ENCODE assay signal across 10 cellular contexts in genomic region chr10:18216482-18216881, GRCh38.
DNase-seq lines count a peak whose midpoint lies in the region; ATAC-seq, FAIRE-seq and TF ChIP-seq lines count a peak whose summit lies in the region.
"Had no signal": no experiment of that assay in that cellular context is flagged by ENCODE, and none has a peak within 500 bp of the region (broad histone marks: within the 10 kb centered on the region; RNA-seq: fewer than 3 reads in every experiment).

No MANE protein-coding gene starts in this region.

- ATAC-seq in GM21381 (IDR thresholded peaks at IDR 0.05; ENCODE audit: unreplicated experiment): no peak
- no peak for ATAC-seq in HG03108 (IDR thresholded peaks at IDR 0.05; ENCODE audit: unreplicated experiment)

- no peak overlapping the region for H3K27ac Mint-ChIP-seq in activated CD4-positive, alpha-beta T cell treated with anti-CD3 and anti-CD28 coated beads, Interleukin-2, amount 10 ng/mL, durations not matched to agents 24 days and 14 days
- H3K27ac Mint-ChIP-seq: activated naive CD8-positive, alpha-beta T cell treated with anti-CD3 and anti-CD28 coated beads, Interleukin-2, amount 10 ng/mL, durations not matched to agents 7 days and 5 days had no signal

- POLR2A ChIA-PET in A673 (lab: Charles Lee; ENCODE audit: low non-redundant PET): interaction anchor here (0.5 kb wide), 1 partner anchor 317 kb away, joined by 5 read pairs; no protein-coding TSS in a partner anchor

- H3K27me3 ChIP-seq in A673 (replicated peaks; ENCODE audit: insufficient read depth, low read depth, low read length, poor library complexity): no peaks in the 10 kb centered on the region

- H3K9me3 Mint-ChIP-seq in activated CD4-positive, alpha-beta T cell treated with anti-CD3 and anti-CD28 coated beads, Interleukin-2, amount 10 ng/mL, durations not matched to agents 24 days and 14 days: no peaks in the 10 kb centered on the region
- H3K9me3 Mint-ChIP-seq: activated naive CD8-positive, alpha-beta T cell treated with anti-CD3 and anti-CD28 coated beads, Interleukin-2, amount 10 ng/mL, durations not matched to agents 7 days and 5 days had no signal

- H3K9me3 ChIP-seq in A673 (ENCODE audit: low read depth, low read length, poor library complexity, severe bottlenecking): no peaks in the 10 kb centered on the region

- intact Hi-C loops in A673 (cut with micrococcal nuclease; ENCODE audit: unreplicated experiment): loop anchor here (5.0 kb wide), 2 partner anchors 74 to 474 kb away; partner anchors contain the start of gene CACNB2
- intact Hi-C loops in activated CD4-positive, alpha-beta T cell treated with anti-CD3 and anti-CD28 coated beads, Interleukin-2, amount 10 ng/mL, durations not matched to agents 24 days and 14 days (cut with micrococcal nuclease): loop anchor here (10.0 kb wide), 1 partner anchor 612 kb away; no protein-coding TSS in a partner anchor

- H3K27me3 Mint-ChIP-seq in activated CD4-positive, alpha-beta T cell treated with anti-CD3 and anti-CD28 coated beads, Interleukin-2, amount 10 ng/mL, durations not matched to agents 24 days and 14 days: no peaks in the 10 kb centered on the region
- H3K27me3 Mint-ChIP-seq: activated naive CD8-positive, alpha-beta T cell treated with anti-CD3 and anti-CD28 coated beads, Interleukin-2, amount 10 ng/mL, durations not matched to agents 7 days and 5 days had no signal

- H3K4me3 Mint-ChIP-seq in activated CD4-positive, alpha-beta T cell treated with anti-CD3 and anti-CD28 coated beads, Interleukin-2, amount 10 ng/mL, durations not matched to agents 24 days and 14 days: no peak overlapping the region
- H3K4me3 Mint-ChIP-seq: activated naive CD8-positive, alpha-beta T cell treated with anti-CD3 and anti-CD28 coated beads, Interleukin-2, amount 10 ng/mL, durations not matched to agents 7 days and 5 days had no signal

- no peak for TF ChIP-seq POLR2A in GM12892 (IDR thresholded peaks at IDR 0.05; ENCODE audit: low read depth, low read length)

- peaks cover 40% of the 10 kb centered on the region for H3K4me1 ChIP-seq in A673 (ENCODE audit: insufficient read depth, low read length, poor library complexity, severe bottlenecking)

- TF ChIP-seq CTCF in A673 (conservative IDR thresholded peaks at IDR 0.05; ENCODE audit: low read depth, low read length) (peak; percentile 75), WI38 (IDR thresholded peaks at IDR 0.05; ENCODE audit: low read depth, low read length) (peak; percentile 25; the same call in 1 of the 2 replicates)

- H3K36me3 ChIP-seq in A673 (ENCODE audit: insufficient read depth, low read length, poor library complexity, severe bottlenecking): no peaks in the 10 kb centered on the region

- no peaks in the 10 kb centered on the region for H3K4me1 Mint-ChIP-seq in activated CD4-positive, alpha-beta T cell treated with anti-CD3 and anti-CD28 coated beads, Interleukin-2, amount 10 ng/mL, durations not matched to agents 24 days and 14 days
- H3K4me1 Mint-ChIP-seq: activated naive CD8-positive, alpha-beta T cell treated with anti-CD3 and anti-CD28 coated beads, Interleukin-2, amount 10 ng/mL, durations not matched to agents 7 days and 5 days had no signal

- FAIRE-seq in GM12892 (lab: Jason Lieb, UNC): no peak

- DNase-seq in A673 (ENCODE audit: low spot score) (peak; percentile 71), HCEC 1CT (peak; percentile 48), inferior parietal cortex (ENCODE audit: extremely low spot score) (peak; percentile 56), GM12892 (ENCODE audit: insufficient read length) (no peak)
- DNase-seq in activated CD4-positive, alpha-beta T cell treated with anti-CD3 and anti-CD28 coated beads, Interleukin-2, amount 10 ng/mL, durations not matched to agents 24 days and 14 days: no peak
- DNase-seq: activated naive CD8-positive, alpha-beta T cell treated with anti-CD3 and anti-CD28 coated beads, Interleukin-2, amount 10 ng/mL, durations not matched to agents 7 days and 5 days; mesendoderm had no signal

- H3K36me3 Mint-ChIP-seq in activated CD4-positive, alpha-beta T cell treated with anti-CD3 and anti-CD28 coated beads, Interleukin-2, amount 10 ng/mL, durations not matched to agents 24 days and 14 days (ENCODE audit: low read depth): no peaks in the 10 kb centered on the region
- H3K36me3 Mint-ChIP-seq: activated naive CD8-positive, alpha-beta T cell treated with anti-CD3 and anti-CD28 coated beads, Interleukin-2, amount 10 ng/mL, durations not matched to agents 7 days and 5 days had no signal

- BruUV-seq in A673 (replicated peaks; lab: Mats Ljungman, UMichigan): no TSS peak

- CTCF ChIA-PET in A673 (lab: Charles Lee): interaction anchor here (0.6 to 2.1 kb wide), 6 partner anchors 17 to 473 kb away, joined by 3 to 11 read pairs (median 5); no protein-coding TSS in a partner anchor

- H3K4me3 ChIP-seq in A673 (ENCODE audit: low read depth, low read length, poor library complexity, severe bottlenecking): no peak overlapping the region
- H3K4me3 ChIP-seq in WI38 (ENCODE audit: low read depth, low read length): no peak overlapping the region

- H3K27ac ChIP-seq in A673 (ENCODE audit: low read depth, low read length, poor library complexity, severe bottlenecking): no peak overlapping the region

Comparison
In these comparisons a context has a peak if more than half of its experiments do, and no peak if none do; other contexts are left out.
1. DNase-seq: peak in A673 (single experiment), HCEC 1CT (single experiment) and inferior parietal cortex (single experiment); none in GM12892 (single experiment) and activated CD4-positive, alpha-beta T cell treated with anti-CD3 and anti-CD28 coated beads, Interleukin-2, amount 10 ng/mL, durations not matched to agents 24 days and 14 days (single experiment).